36 cellular contexts compared by ENCODE assay signal in the genomic region with DNA sequence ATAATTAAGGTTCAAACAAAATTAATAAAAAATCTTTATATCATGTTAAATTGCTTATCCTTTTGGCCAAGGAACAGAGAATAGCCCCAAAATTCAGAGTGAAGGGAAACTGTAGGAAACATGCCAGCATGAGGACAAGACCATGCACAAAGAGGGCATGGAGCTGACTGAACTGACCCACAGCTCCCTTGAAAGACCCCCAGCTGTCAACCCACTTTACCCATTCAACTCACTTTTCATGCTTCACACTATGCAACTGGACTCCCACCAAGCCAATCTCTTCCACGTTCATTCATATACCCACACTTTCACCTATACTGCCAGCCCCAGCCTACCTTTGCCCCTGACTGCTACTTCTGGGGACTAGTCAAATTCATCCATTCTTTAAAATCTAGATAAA.
"Had no signal": no experiment of that assay in that cellular context is flagged by ENCODE, and none has a peak within 500 bp of the region (broad histone marks: within the 10 kb centered on the region; RNA-seq: fewer than 3 reads in every experiment).

No MANE protein-coding gene starts in this region.

- H3K4me1 ChIP-seq: colonic mucosa had no signal

- H3K9me3 Mint-ChIP-seq: activated B cell treated with CpG ODN at 0.5 μM for 24 hours; activated naive CD4-positive, alpha-beta T cell treated with anti-CD3 and anti-CD28 coated beads for 36 hours; activated naive CD4-positive, alpha-beta T cell treated with anti-CD3 and anti-CD28 coated beads, Interleukin-2, amount 50 U/mL, for 24 hours; activated naive CD8-positive, alpha-beta T cell treated with anti-CD3 and anti-CD28 coated beads for 36 hours; activated naive CD8-positive, alpha-beta T cell treated with anti-CD3 and anti-CD28 coated beads, Interleukin-2, amount 50 U/mL, for 24 hours; activated T-helper 1 cell treated with anti-CD3 and anti-CD28 coated beads, Interleukin-12 subunit alpha, Interleukin-12 subunit beta, Interleukin-2, Interleukin-4 antibody, amounts not matched to agents 30 ng/mL and 10 ng/mL and 1 ng/mL, durations not matched to agents 14 hours and 24 hours and 36 hours; activated T-helper 2 cell treated with anti-CD3 and anti-CD28 coated beads, Interferon-gamma antibody, Interleukin-2, Interleukin-4, amounts not matched to agents 10 μg/mL and 5 μg/mL and 100 μg/mL, durations not matched to agents 14 hours and 24 hours and 36 hours; T-cell; T-helper 1 cell treated with Interleukin-12 subunit alpha and Interleukin-12 subunit beta and Interleukin-4 antibody, amounts not matched to agents 30 μg/mL and 1 μg/mL, for 36 hours; T-helper 2 cell treated with Interferon-gamma antibody and Interleukin-4, amounts not matched to agents 5 μg/mL and 100 μg/mL, for 36 hours had no signal

- H3K9me3 ChIP-seq: adrenal gland, body of pancreas, colonic mucosa, esophagus squamous epithelium, gastroesophageal sphincter had no signal

- FAIRE-seq: endometrium, endothelial cell of umbilical vein had no signal

- ATAC-seq: activated CD4-positive, CD25-positive, alpha-beta regulatory T cell treated with anti-CD3 and anti-CD28 coated beads, Interleukin-2, amount 50 U/mL, for 24 hours; activated CD8-positive, alpha-beta memory T cell treated with anti-CD3 and anti-CD28 coated beads, Interleukin-2, amount 10 ng/mL, durations not matched to agents 7 days and 5 days; activated CD8-positive, alpha-beta T cell treated with anti-CD3 and anti-CD28 coated beads, Interleukin-2, amount 10 ng/mL, durations not matched to agents 7 days and 5 days; activated naive CD8-positive, alpha-beta T cell treated with anti-CD3 and anti-CD28 coated beads, Interleukin-2, amount 50 U/mL, for 24 hours; body of pancreas; gastroesophageal sphincter; T-cell had no signal

- H3K27ac Mint-ChIP-seq: activated B cell treated with CpG ODN at 0.5 μM for 24 hours; activated CD8-positive, alpha-beta memory T cell treated with anti-CD3 and anti-CD28 coated beads, Interleukin-2, amount 10 ng/mL, durations not matched to agents 7 days and 5 days; activated CD8-positive, alpha-beta T cell treated with anti-CD3 and anti-CD28 coated beads, Interleukin-2, amount 10 ng/mL, durations not matched to agents 7 days and 5 days; activated naive CD4-positive, alpha-beta T cell treated with anti-CD3 and anti-CD28 coated beads for 36 hours; activated naive CD4-positive, alpha-beta T cell treated with anti-CD3 and anti-CD28 coated beads, Interleukin-2, amount 50 U/mL, for 24 hours; activated naive CD8-positive, alpha-beta T cell treated with anti-CD3 and anti-CD28 coated beads for 36 hours; activated naive CD8-positive, alpha-beta T cell treated with anti-CD3 and anti-CD28 coated beads, Interleukin-2, amount 50 U/mL, for 24 hours; activated T-helper 1 cell treated with anti-CD3 and anti-CD28 coated beads, Interleukin-12 subunit alpha, Interleukin-12 subunit beta, Interleukin-2, Interleukin-4 antibody, amounts not matched to agents 30 ng/mL and 10 ng/mL and 1 ng/mL, durations not matched to agents 14 hours and 24 hours and 36 hours; activated T-helper 2 cell treated with anti-CD3 and anti-CD28 coated beads, Interferon-gamma antibody, Interleukin-2, Interleukin-4, amounts not matched to agents 10 μg/mL and 5 μg/mL and 100 μg/mL, durations not matched to agents 14 hours and 24 hours and 36 hours; T-cell; T-helper 1 cell treated with Interleukin-12 subunit alpha and Interleukin-12 subunit beta and Interleukin-4 antibody, amounts not matched to agents 30 μg/mL and 1 μg/mL, for 36 hours; T-helper 2 cell treated with Interferon-gamma antibody and Interleukin-4, amounts not matched to agents 5 μg/mL and 100 μg/mL, for 36 hours had no signal

- H3K36me3 ChIP-seq: adrenal gland, colonic mucosa, esophagus squamous epithelium, gastroesophageal sphincter, WERI-Rb-1 had no signal

- H3K27me3 ChIP-seq: adrenal gland, body of pancreas, colonic mucosa, esophagus squamous epithelium, gastroesophageal sphincter had no signal

- H3K27me3 Mint-ChIP-seq: activated B cell treated with CpG ODN at 0.5 μM for 24 hours; activated CD8-positive, alpha-beta memory T cell treated with anti-CD3 and anti-CD28 coated beads, Interleukin-2, amount 10 ng/mL, durations not matched to agents 7 days and 5 days; activated naive CD4-positive, alpha-beta T cell treated with anti-CD3 and anti-CD28 coated beads, Interleukin-2, amount 50 U/mL, for 24 hours; activated naive CD8-positive, alpha-beta T cell treated with anti-CD3 and anti-CD28 coated beads for 36 hours; activated naive CD8-positive, alpha-beta T cell treated with anti-CD3 and anti-CD28 coated beads, Interleukin-2, amount 50 U/mL, for 24 hours; T-cell had no signal

- H3K36me3 Mint-ChIP-seq: activated naive CD4-positive, alpha-beta T cell treated with anti-CD3 and anti-CD28 coated beads, Interleukin-2, amount 50 U/mL, for 24 hours had no signal

- H3K27ac ChIP-seq: adrenal gland, body of pancreas, colonic mucosa, epithelial cell of prostate, esophagus squamous epithelium, gastroesophageal sphincter, WERI-Rb-1 had no signal

- DNase-seq: activated B cell treated with CpG ODN at 0.5 μM for 24 hours; activated CD4-positive, alpha-beta T cell treated with anti-CD3 and anti-CD28 coated beads for 48 hours; activated CD4-positive, alpha-beta T cell treated with anti-CD3 and anti-CD28 coated beads, Interleukin-2, amount 50 U/mL, for 1 hour; activated CD4-positive, alpha-beta T cell treated with anti-CD3 and anti-CD28 coated beads, Interleukin-2, amount 50 U/mL, for 48 hours; activated CD8-positive, alpha-beta memory T cell treated with anti-CD3 and anti-CD28 coated beads, Interleukin-2, amount 10 ng/mL, durations not matched to agents 7 days and 5 days; activated CD8-positive, alpha-beta memory T cell treated with anti-CD3 and anti-CD28 coated beads, Interleukin-2, amount 50 U/mL, for 4 hours; activated CD8-positive, alpha-beta T cell treated with anti-CD3 and anti-CD28 coated beads, Interleukin-2, amount 10 ng/mL, durations not matched to agents 7 days and 5 days; activated effector memory CD4-positive, alpha-beta T cell treated with anti-CD3 and anti-CD28 coated beads, Interleukin-2, amount 50 U/mL, for 16 hours; activated naive CD4-positive, alpha-beta T cell treated with anti-CD3 and anti-CD28 coated beads for 36 hours; activated naive CD8-positive, alpha-beta T cell treated with anti-CD3 and anti-CD28 coated beads for 36 hours; activated naive CD8-positive, alpha-beta T cell treated with anti-CD3 and anti-CD28 coated beads, Interleukin-2, amount 50 U/mL, for 24 hours; activated T-cell treated with anti-CD3 and anti-CD28 coated beads, Interleukin-2, amount 50 U/mL, for 1 hour; activated T-cell treated with anti-CD3 and anti-CD28 coated beads, Interleukin-2, amount 50 U/mL, for 48 hours; adrenal gland; amygdala; aorta; body of pancreas; caudate nucleus; cerebellar nuclear complex; colonic mucosa; effector CD8-positive, alpha-beta T cell; esophagus squamous epithelium; foreskin melanocyte; T-cell; T1000; WERI-Rb-1 had no signal

- H3K4me3 ChIP-seq: adrenal gland, body of pancreas, colonic mucosa, esophagus squamous epithelium, gastroesophageal sphincter had no signal

- H3K4me3 Mint-ChIP-seq: activated B cell treated with CpG ODN at 0.5 μM for 24 hours; activated CD8-positive, alpha-beta memory T cell treated with anti-CD3 and anti-CD28 coated beads, Interleukin-2, amount 10 ng/mL, durations not matched to agents 7 days and 5 days; activated CD8-positive, alpha-beta T cell treated with anti-CD3 and anti-CD28 coated beads, Interleukin-2, amount 10 ng/mL, durations not matched to agents 7 days and 5 days; activated naive CD4-positive, alpha-beta T cell treated with anti-CD3 and anti-CD28 coated beads for 36 hours; activated naive CD4-positive, alpha-beta T cell treated with anti-CD3 and anti-CD28 coated beads, Interleukin-2, amount 50 U/mL, for 24 hours; activated naive CD8-positive, alpha-beta T cell treated with anti-CD3 and anti-CD28 coated beads for 36 hours; activated naive CD8-positive, alpha-beta T cell treated with anti-CD3 and anti-CD28 coated beads, Interleukin-2, amount 50 U/mL, for 24 hours; activated T-helper 1 cell treated with anti-CD3 and anti-CD28 coated beads, Interleukin-12 subunit alpha, Interleukin-12 subunit beta, Interleukin-2, Interleukin-4 antibody, amounts not matched to agents 30 ng/mL and 10 ng/mL and 1 ng/mL, durations not matched to agents 14 hours and 24 hours and 36 hours; T-cell; T-helper 1 cell treated with Interleukin-12 subunit alpha and Interleukin-12 subunit beta and Interleukin-4 antibody, amounts not matched to agents 30 μg/mL and 1 μg/mL, for 36 hours; T-helper 2 cell treated with Interferon-gamma antibody and Interleukin-4, amounts not matched to agents 5 μg/mL and 100 μg/mL, for 36 hours had no signal
